ENCODE assay signal across 2 cellular contexts in the genomic region with DNA sequence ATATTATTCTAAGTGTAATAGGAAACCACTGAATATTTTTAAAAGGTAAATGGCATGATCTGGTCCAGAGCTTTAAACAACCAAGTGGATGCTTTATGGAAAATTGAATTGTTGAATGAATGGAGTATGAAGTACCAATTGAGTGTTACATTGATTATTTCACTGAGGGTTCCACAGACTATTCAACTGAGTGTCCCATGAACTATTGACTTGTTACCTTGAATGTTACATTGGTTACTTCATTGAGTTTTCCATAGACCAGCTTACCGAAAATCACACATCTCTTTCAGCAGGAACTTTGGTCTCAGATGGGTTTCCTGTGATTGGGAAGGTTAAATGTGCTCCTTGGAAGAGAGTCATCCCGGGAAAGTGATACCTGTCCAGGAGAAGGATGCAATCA.
TF ChIP-seq lines count a peak whose summit lies in the region.

No MANE protein-coding gene starts in this region.

TF ChIP-seq in HepG2, 621 proteins besides CTCF, POLR2A, EP300 and RAD21 (continued from another document and continues in another):
- TF ChIP-seq TERF1 (CRISPR knock-in tag; IDR thresholded peaks at IDR 0.05) (no peak), CREB1 (IDR thresholded peaks at IDR 0.05) (no peak), CREB1 (CRISPR knock-in tag; IDR thresholded peaks at IDR 0.05) (no peak), GMEB1 (CRISPR knock-in tag; IDR thresholded peaks at IDR 0.05; ENCODE audit: borderline replicate concordance) (no peak), NFAT5 (CRISPR knock-in tag; IDR thresholded peaks at IDR 0.05) (no peak), ZNF703 (CRISPR knock-in tag; IDR thresholded peaks at IDR 0.05; ENCODE audit: borderline replicate concordance) (no peak), ZNF850 (CRISPR knock-in tag; conservative IDR thresholded peaks at IDR 0.05) (no peak), ZNF570 (CRISPR knock-in tag; IDR thresholded peaks at IDR 0.05; ENCODE audit: borderline replicate concordance) (no peak)
- TF ChIP-seq, protein P1, sequence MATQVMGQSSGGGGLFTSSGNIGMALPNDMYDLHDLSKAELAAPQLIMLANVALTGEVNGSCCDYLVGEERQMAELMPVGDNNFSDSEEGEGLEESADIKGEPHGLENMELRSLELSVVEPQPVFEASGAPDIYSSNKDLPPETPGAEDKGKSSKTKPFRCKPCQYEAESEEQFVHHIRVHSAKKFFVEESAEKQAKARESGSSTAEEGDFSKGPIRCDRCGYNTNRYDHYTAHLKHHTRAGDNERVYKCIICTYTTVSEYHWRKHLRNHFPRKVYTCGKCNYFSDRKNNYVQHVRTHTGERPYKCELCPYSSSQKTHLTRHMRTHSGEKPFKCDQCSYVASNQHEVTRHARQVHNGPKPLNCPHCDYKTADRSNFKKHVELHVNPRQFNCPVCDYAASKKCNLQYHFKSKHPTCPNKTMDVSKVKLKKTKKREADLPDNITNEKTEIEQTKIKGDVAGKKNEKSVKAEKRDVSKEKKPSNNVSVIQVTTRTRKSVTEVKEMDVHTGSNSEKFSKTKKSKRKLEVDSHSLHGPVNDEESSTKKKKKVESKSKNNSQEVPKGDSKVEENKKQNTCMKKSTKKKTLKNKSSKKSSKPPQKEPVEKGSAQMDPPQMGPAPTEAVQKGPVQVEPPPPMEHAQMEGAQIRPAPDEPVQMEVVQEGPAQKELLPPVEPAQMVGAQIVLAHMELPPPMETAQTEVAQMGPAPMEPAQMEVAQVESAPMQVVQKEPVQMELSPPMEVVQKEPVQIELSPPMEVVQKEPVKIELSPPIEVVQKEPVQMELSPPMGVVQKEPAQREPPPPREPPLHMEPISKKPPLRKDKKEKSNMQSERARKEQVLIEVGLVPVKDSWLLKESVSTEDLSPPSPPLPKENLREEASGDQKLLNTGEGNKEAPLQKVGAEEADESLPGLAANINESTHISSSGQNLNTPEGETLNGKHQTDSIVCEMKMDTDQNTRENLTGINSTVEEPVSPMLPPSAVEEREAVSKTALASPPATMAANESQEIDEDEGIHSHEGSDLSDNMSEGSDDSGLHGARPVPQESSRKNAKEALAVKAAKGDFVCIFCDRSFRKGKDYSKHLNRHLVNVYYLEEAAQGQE (IDR thresholded peaks at IDR 0.05; ENCODE audit: borderline replicate concordance in 1 of 2, low read depth in 1 of 2, low read length in 2 of 2): no peak
- TF ChIP-seq, protein P2, sequence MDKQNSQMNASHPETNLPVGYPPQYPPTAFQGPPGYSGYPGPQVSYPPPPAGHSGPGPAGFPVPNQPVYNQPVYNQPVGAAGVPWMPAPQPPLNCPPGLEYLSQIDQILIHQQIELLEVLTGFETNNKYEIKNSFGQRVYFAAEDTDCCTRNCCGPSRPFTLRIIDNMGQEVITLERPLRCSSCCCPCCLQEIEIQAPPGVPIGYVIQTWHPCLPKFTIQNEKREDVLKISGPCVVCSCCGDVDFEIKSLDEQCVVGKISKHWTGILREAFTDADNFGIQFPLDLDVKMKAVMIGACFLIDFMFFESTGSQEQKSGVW (CRISPR knock-in tag; IDR thresholded peaks at IDR 0.05; ENCODE audit: borderline replicate concordance): no peak

TF ChIP-seq in HEK293, 187 proteins besides CTCF, POLR2A, EP300 and RAD21 (continued from another document):
- no peak for TF ChIP-seq PRDM2 (tag by site-specific recombination; IDR thresholded peaks at IDR 0.05; ENCODE audit: borderline replicate concordance)
